ENCODE assay signal across 14 cellular contexts in the genomic region with DNA sequence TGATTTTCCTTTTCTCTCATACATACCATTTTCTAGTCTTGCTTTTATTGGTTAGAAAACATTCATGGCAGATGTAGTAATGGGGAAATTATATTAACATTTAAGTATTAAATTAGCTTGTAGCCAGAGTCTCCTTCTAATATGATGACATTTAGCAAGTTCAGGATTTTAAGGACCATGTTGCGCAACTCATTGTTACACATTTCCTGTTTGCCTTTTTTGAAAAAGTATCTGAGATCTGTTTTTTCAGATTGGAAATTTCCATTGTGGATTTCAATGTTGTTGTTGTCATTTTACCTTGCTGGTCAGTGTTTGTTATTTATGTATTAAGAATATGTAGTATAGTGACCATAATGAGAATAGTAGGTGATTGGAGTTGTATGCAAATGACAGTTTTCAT. TPM values are rescaled to one million over a fixed set of nuclear protein-coding genes. Genes with fewer than 3 reads are reported as not detected.
DNase-seq lines count a peak whose midpoint lies in the region; ATAC-seq and TF ChIP-seq lines count a peak whose summit lies in the region.
"Had no signal": no experiment of that assay in that cellular context is flagged by ENCODE, and none has a peak within 500 bp of the region (broad histone marks: within the 10 kb centered on the region; RNA-seq: fewer than 3 reads in every experiment).

No MANE protein-coding gene starts in this region.

- peak; percentile 42 for ATAC-seq in left ventricle myocardium superior
- ATAC-seq in Right ventricle myocardium superior (ENCODE audit: poor library complexity) = no peak
- no peak for ATAC-seq in HG02798 (IDR thresholded peaks at IDR 0.05; ENCODE audit: poor library complexity, unreplicated experiment)
- no peak for ATAC-seq in activated naive CD8-positive, alpha-beta T cell treated with anti-CD3 and anti-CD28 coated beads, Interleukin-2, amount 50 U/mL, for 24 hours
- ATAC-seq: naive thymus-derived CD8-positive, alpha-beta T cell had no signal

- H3K4me3 ChIP-seq in fibroblast of mammary gland (ENCODE audit: control insufficient read depth, low read depth, low read length) (no peak overlapping the region), ascending aorta (no peak overlapping the region)
- H3K4me3 ChIP-seq: smooth muscle cell had no signal

- no peak overlapping the region for H3K27ac Mint-ChIP-seq in activated naive CD8-positive, alpha-beta T cell treated with anti-CD3 and anti-CD28 coated beads, Interleukin-2, amount 50 U/mL, for 24 hours
- H3K27ac Mint-ChIP-seq: B cell; naive thymus-derived CD8-positive, alpha-beta T cell had no signal

- DNase-seq in left ventricle myocardium superior = no peak
- no peak for DNase-seq in Right ventricle myocardium superior
- peak; percentile 32 for DNase-seq in RKO (ENCODE audit: low spot score)
- peak; percentile 84 for DNase-seq in fibroblast of mammary gland (ENCODE audit: low read depth)
- no peak for DNase-seq in ascending aorta (ENCODE audit: low spot score in 2 of 2)
- no peak for DNase-seq in activated naive CD8-positive, alpha-beta T cell treated with anti-CD3 and anti-CD28 coated beads, Interleukin-2, amount 50 U/mL, for 24 hours
- DNase-seq in NCI-H187 treated with DMSO at 0.1 percent for 48 hours (lab: John Stamatoyannopoulos, UW) = no peak
- DNase-seq: activated naive CD4-positive, alpha-beta T cell treated with Interleukin-2 at 50 U/mL for 16 hours; effector CD4-positive, alpha-beta T cell; naive thymus-derived CD8-positive, alpha-beta T cell had no signal

- H3K27ac ChIP-seq in ascending aorta = no peak overlapping the region
- H3K27ac ChIP-seq: HL-60 had no signal

- H3K9me3 ChIP-seq in ascending aorta = no peaks in the 10 kb centered on the region

- no peak overlapping the region for H3K4me3 Mint-ChIP-seq in activated naive CD8-positive, alpha-beta T cell treated with anti-CD3 and anti-CD28 coated beads, Interleukin-2, amount 50 U/mL, for 24 hours
- H3K4me3 Mint-ChIP-seq: B cell; naive thymus-derived CD8-positive, alpha-beta T cell had no signal

- TF ChIP-seq CTCF in fibroblast of mammary gland (conservative IDR thresholded peaks at IDR 0.05; ENCODE audit: control insufficient read depth, insufficient read depth, low read depth, low read length) = no peak
- no peak for TF ChIP-seq CTCF in ascending aorta (IDR thresholded peaks at IDR 0.05)

- H3K36me3 ChIP-seq in ascending aorta = peaks cover 0 to 5% of the 10 kb centered on the region in 2 donors

- peaks cover 13% of the 10 kb centered on the region for H3K4me1 Mint-ChIP-seq in activated naive CD8-positive, alpha-beta T cell treated with anti-CD3 and anti-CD28 coated beads, Interleukin-2, amount 50 U/mL, for 24 hours
- H3K4me1 Mint-ChIP-seq: B cell had no signal

- H3K27me3 Mint-ChIP-seq in activated naive CD8-positive, alpha-beta T cell treated with anti-CD3 and anti-CD28 coated beads, Interleukin-2, amount 50 U/mL, for 24 hours = no peaks in the 10 kb centered on the region
- H3K27me3 Mint-ChIP-seq: B cell; naive thymus-derived CD8-positive, alpha-beta T cell had no signal

- intact Hi-C loops in left ventricle myocardium superior (cut with micrococcal nuclease) (no loop called here), Right ventricle myocardium superior (cut with DNase I) (loop anchor here (5.0 kb wide), 1 partner anchor 1014 kb away; no protein-coding TSS in a partner anchor), ascending aorta (cut with DNase I) (no loop called here)

- no peaks in the 10 kb centered on the region for H3K27me3 ChIP-seq in ascending aorta

- H3K9me3 Mint-ChIP-seq in activated naive CD8-positive, alpha-beta T cell treated with anti-CD3 and anti-CD28 coated beads, Interleukin-2, amount 50 U/mL, for 24 hours = no peaks in the 10 kb centered on the region
- H3K9me3 Mint-ChIP-seq: naive thymus-derived CD8-positive, alpha-beta T cell had no signal

- H3K36me3 Mint-ChIP-seq in activated naive CD8-positive, alpha-beta T cell treated with anti-CD3 and anti-CD28 coated beads, Interleukin-2, amount 50 U/mL, for 24 hours (ENCODE audit: low read depth) = peaks cover 13% of the 10 kb centered on the region

- no peaks in the 10 kb centered on the region for H3K4me1 ChIP-seq in ascending aorta

RNA-seq across cellular contexts. Expression of gene CDKAL1, which starts 38.7 kb away (rescaled TPM):
- total RNA-seq in left ventricle myocardium superior (9.9 TPM), Right ventricle myocardium superior (10.2 TPM), ascending aorta (11.9 TPM)

Comparison
In these comparisons a context has a peak if more than half of its experiments do, and no peak if none do; other contexts are left out.
1. DNase-seq: peak in RKO (single experiment) and fibroblast of mammary gland (single experiment); none in left ventricle myocardium superior (single experiment), Right ventricle myocardium superior (single experiment), ascending aorta (0 of 2), activated naive CD8-positive, alpha-beta T cell treated with anti-CD3 and anti-CD28 coated beads, Interleukin-2, amount 50 U/mL, for 24 hours (single experiment) and NCI-H187 treated with DMSO at 0.1 percent for 48 hours (single experiment).